Comparison of ENCODE assay signal across 6 cellular contexts in the genomic region with DNA sequence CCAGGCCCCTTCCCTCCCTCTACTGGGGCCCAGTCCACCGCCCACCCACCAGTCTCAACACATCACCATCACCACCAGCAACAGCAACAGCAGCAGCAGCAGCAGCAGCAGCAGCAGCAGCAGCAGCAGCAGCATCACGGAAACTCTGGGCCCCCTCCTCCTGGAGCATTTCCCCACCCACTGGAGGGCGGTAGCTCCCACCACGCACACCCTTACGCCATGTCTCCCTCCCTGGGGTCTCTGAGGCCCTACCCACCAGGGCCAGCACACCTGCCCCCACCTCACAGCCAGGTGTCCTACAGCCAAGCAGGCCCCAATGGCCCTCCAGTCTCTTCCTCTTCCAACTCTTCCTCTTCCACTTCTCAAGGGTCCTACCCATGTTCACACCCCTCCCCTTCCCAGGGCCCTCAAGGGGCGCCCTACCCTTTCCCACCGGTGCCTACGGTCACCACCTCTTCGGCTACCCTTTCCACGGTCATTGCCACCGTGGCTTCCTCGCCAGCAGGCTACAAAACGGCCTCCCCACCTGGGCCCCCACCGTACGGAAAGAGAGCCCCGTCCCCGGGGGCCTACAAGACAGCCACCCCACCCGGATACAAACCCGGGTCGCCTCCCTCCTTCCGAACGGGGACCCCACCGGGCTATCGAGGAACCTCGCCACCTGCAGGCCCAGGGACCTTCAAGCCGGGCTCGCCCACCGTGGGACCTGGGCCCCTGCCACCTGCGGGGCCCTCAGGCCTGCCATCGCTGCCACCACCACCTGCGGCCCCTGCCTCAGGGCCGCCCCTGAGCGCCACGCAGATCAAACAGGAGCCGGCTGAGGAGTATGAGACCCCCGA. TPM values are rescaled to one million over a fixed set of nuclear protein-coding genes. Genes with fewer than 3 reads are reported as not detected.
DNase-seq lines count a peak whose midpoint lies in the region; ATAC-seq and TF ChIP-seq lines count a peak whose summit lies in the region.

No MANE protein-coding gene starts in this region.

- H3K27me3 ChIP-seq in iPS DF 6.9 (ENCODE audit: control insufficient read depth, insufficient read depth, low read length) (no peaks in the 10 kb centered on the region), suprapubic skin (no peaks in the 10 kb centered on the region)

- H3K4me1 ChIP-seq in iPS DF 6.9 (ENCODE audit: control insufficient read depth, insufficient read depth, low read length) (peaks cover 3% of the 10 kb centered on the region), suprapubic skin (peaks cover 38% of the 10 kb centered on the region)

- H3K27ac ChIP-seq in iPS DF 6.9 (ENCODE audit: low read length) (no peak overlapping the region), suprapubic skin (peak overlapping the region; percentile 94)

- whole genome bisulfite sequencing in iPS DF 6.9 (ENCODE audit: insufficient coverage, insufficient read length), result no CpG with 5 or more reads among the region's 36 CpGs
- 38% methylated on average over 27 of the region's 36 CpGs for WGBS in suprapubic skin

- H3K9me3 ChIP-seq in iPS DF 6.9 (ENCODE audit: control insufficient read depth, insufficient read depth, low read length) (no peaks in the 10 kb centered on the region), suprapubic skin (no peaks in the 10 kb centered on the region)

- no peak for TF ChIP-seq CTCF in suprapubic skin (IDR thresholded peaks at IDR 0.05)

- H3K4me3 ChIP-seq in iPS DF 6.9 (ENCODE audit: low read length), result peak overlapping the region; percentile 38; the same call in 1 of the 2 replicates
- H3K4me3 ChIP-seq in suprapubic skin, result peak overlapping the region; percentile 83

- H3K36me3 ChIP-seq in iPS DF 6.9 (ENCODE audit: control insufficient read depth, insufficient read depth, low read length) (peaks cover 24% of the 10 kb centered on the region), suprapubic skin (peaks cover 40% of the 10 kb centered on the region)

- ATAC-seq in HG02852 (IDR thresholded peaks at IDR 0.05; ENCODE audit: unreplicated experiment), result peak; percentile 9

- no peak for TF ChIP-seq POLR2A in suprapubic skin (IDR thresholded peaks at IDR 0.05)

- peak; percentile 65 to 72 for DNase-seq in activated CD4-positive, alpha-beta T cell treated with anti-CD3 and anti-CD28 coated beads for 4 hours
- DNase-seq in iPS DF 6.9 (ENCODE audit: low read depth, low spot score) (no peak), suprapubic skin (ENCODE audit: low spot score in 2 of 2) (no peak), kidney glomerular epithelial cell (lab: John Stamatoyannopoulos, UW) (no peak), SW 1271 (lab: John Stamatoyannopoulos, UW) (no peak)

- TF ChIP-seq EP300 in suprapubic skin (IDR thresholded peaks at IDR 0.05), result no peak

RNA-seq across cellular contexts. Expression of a gene that starts 6.8 kb away (rescaled TPM):
- not detected for total RNA-seq in suprapubic skin

RNA-seq across cellular contexts. Expression of a gene that starts 7.0 kb away (rescaled TPM):
- total RNA-seq in suprapubic skin, result 100 to 1,000 TPM; 251 to 495 (median 436) TPM

RNA-seq across cellular contexts. Expression of a gene that starts 9.1 kb away (rescaled TPM):
- total RNA-seq in suprapubic skin, result 100 to 1,000 TPM in 1 of 4 donors, 10 to 100 TPM in 3; 58.4 to 137 (median 67.7) TPM

RNA-seq across cellular contexts. Expression of a gene that starts 14.3 kb away (rescaled TPM):
- total RNA-seq in suprapubic skin, result 10 to 100 TPM; 18.5 to 59.1 (median 39.4) TPM

RNA-seq across cellular contexts. Expression of a gene that starts 22.5 kb away (rescaled TPM):
- total RNA-seq in suprapubic skin, result 10 to 100 TPM in 1 of 4 donors, 1 to 10 TPM in 3; 1.3 to 15.4 (median 6.9) TPM

Comparison
In these comparisons a context has a peak if more than half of its experiments do, and no peak if none do; other contexts are left out.
1. DNase-seq: peak in activated CD4-positive, alpha-beta T cell treated with anti-CD3 and anti-CD28 coated beads for 4 hours (2 of 2); none in iPS DF 6.9 (single experiment), suprapubic skin (0 of 2), kidney glomerular epithelial cell (single experiment) and SW 1271 (0 of 2).